Comparison of ENCODE assay signal across 3 cellular contexts in the genomic region with DNA sequence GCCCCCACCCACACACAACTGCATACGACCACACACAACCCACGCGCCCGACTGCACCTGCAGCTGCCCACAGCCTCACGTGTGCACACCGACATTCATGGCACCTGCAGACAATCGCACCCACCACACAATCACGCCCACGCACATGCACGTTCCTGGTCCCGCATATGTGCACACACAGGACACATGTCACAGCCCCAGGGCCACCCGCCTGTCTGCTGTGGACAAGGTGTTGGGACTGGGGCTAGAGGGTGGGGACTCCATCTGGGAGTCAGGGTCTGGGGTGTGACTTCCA.
TF ChIP-seq lines count a peak whose summit lies in the region.

No MANE protein-coding gene starts in this region.

TF ChIP-seq in HCT116, 20 proteins besides CTCF, POLR2A, EP300 and RAD21:
- TF ChIP-seq CEBPB (IDR thresholded peaks at IDR 0.05; ENCODE audit: low read depth) (no peak), SP1 (IDR thresholded peaks at IDR 0.05; ENCODE audit: low read depth) (no peak), ELF1 (IDR thresholded peaks at IDR 0.05; ENCODE audit: borderline replicate concordance, low read depth) (no peak), EZH2 (IDR thresholded peaks at IDR 0.05) (no peak)

TF ChIP-seq in H1, 55 proteins besides CTCF, POLR2A, EP300 and RAD21:
- TF ChIP-seq HDAC2 (IDR thresholded peaks at IDR 0.05; ENCODE audit: borderline replicate concordance in 1 of 2, low read depth in 2 of 2, low read length in 2 of 2) (no peak), TEAD4 (IDR thresholded peaks at IDR 0.05; ENCODE audit: low read depth, low read length) (no peak), TAF1 (IDR thresholded peaks at IDR 0.05; ENCODE audit: low read depth, low read length) (no peak), SP2 (IDR thresholded peaks at IDR 0.05; ENCODE audit: low read length) (no peak), CREB1 (IDR thresholded peaks at IDR 0.05) (no peak), CHD2 (IDR thresholded peaks at IDR 0.05; ENCODE audit: low read length) (no peak), BRCA1 (IDR thresholded peaks at IDR 0.05; ENCODE audit: low read depth, low read length) (no peak), CTBP2 (IDR thresholded peaks at IDR 0.05; ENCODE audit: borderline replicate concordance, insufficient read depth, insufficient read length, low read length) (no peak), SIN3A (conservative IDR thresholded peaks at IDR 0.05 in 1 of 2, IDR thresholded peaks at IDR 0.05 in 1 of 2; ENCODE audit: low read depth in 1 of 2, low read length in 2 of 2) (no peak), POU5F1 (IDR thresholded peaks at IDR 0.05; ENCODE audit: low read depth, low read length) (no peak), POLR2AphosphoS5 (IDR thresholded peaks at IDR 0.05; ENCODE audit: low read depth, low read length) (no peak), RXRA (IDR thresholded peaks at IDR 0.05; ENCODE audit: insufficient read depth, low read depth, low read length) (no peak), SUZ12 (IDR thresholded peaks at IDR 0.05; ENCODE audit: low read length) (no peak)

TF ChIP-seq in WTC11, 78 proteins besides CTCF, POLR2A, EP300 and RAD21:
- TF ChIP-seq TEAD4 (CRISPR knock-in tag; IDR thresholded peaks at IDR 0.05) = no peak
- TF ChIP-seq, protein P1, sequence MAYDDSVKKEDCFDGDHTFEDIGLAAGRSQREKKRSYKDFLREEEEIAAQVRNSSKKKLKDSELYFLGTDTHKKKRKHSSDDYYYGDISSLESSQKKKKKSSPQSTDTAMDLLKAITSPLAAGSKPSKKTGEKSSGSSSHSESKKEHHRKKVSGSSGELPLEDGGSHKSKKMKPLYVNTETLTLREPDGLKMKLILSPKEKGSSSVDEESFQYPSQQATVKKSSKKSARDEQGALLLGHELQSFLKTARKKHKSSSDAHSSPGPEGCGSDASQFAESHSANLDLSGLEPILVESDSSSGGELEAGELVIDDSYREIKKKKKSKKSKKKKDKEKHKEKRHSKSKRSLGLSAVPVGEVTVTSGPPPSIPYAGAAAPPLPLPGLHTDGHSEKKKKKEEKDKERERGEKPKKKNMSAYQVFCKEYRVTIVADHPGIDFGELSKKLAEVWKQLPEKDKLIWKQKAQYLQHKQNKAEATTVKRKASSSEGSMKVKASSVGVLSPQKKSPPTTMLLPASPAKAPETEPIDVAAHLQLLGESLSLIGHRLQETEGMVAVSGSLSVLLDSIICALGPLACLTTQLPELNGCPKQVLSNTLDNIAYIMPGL (CRISPR knock-in tag; IDR thresholded peaks at IDR 0.05) = no peak
- no peak for TF ChIP-seq ZNF416 (CRISPR knock-in tag; IDR thresholded peaks at IDR 0.05)
- no peak for TF ChIP-seq GRHL2 (CRISPR knock-in tag; IDR thresholded peaks at IDR 0.05; ENCODE audit: insufficient replicate concordance, severe bottlenecking)
- TF ChIP-seq, protein P2, sequence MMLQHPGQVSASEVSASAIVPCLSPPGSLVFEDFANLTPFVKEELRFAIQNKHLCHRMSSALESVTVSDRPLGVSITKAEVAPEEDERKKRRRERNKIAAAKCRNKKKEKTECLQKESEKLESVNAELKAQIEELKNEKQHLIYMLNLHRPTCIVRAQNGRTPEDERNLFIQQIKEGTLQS (CRISPR knock-in tag; conservative IDR thresholded peaks at IDR 0.05) = no peak
- TF ChIP-seq, protein P3, sequence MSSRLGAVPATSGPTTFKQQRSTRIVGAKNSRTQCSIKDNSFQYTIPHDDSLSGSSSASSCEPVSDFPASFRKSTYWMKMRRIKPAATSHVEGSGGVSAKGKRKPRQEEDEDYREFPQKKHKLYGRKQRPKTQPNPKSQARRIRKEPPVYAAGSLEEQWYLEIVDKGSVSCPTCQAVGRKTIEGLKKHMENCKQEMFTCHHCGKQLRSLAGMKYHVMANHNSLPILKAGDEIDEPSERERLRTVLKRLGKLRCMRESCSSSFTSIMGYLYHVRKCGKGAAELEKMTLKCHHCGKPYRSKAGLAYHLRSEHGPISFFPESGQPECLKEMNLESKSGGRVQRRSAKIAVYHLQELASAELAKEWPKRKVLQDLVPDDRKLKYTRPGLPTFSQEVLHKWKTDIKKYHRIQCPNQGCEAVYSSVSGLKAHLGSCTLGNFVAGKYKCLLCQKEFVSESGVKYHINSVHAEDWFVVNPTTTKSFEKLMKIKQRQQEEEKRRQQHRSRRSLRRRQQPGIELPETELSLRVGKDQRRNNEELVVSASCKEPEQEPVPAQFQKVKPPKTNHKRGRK (CRISPR knock-in tag; IDR thresholded peaks at IDR 0.05; ENCODE audit: borderline replicate concordance) = no peak
- TF ChIP-seq, protein P4, sequence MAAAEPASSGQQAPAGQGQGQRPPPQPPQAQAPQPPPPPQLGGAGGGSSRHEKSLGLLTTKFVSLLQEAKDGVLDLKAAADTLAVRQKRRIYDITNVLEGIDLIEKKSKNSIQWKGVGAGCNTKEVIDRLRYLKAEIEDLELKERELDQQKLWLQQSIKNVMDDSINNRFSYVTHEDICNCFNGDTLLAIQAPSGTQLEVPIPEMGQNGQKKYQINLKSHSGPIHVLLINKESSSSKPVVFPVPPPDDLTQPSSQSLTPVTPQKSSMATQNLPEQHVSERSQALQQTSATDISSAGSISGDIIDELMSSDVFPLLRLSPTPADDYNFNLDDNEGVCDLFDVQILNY (CRISPR knock-in tag; IDR thresholded peaks at IDR 0.05) = no peak
- TF ChIP-seq SMAD4 (CRISPR knock-in tag; IDR thresholded peaks at IDR 0.05) = no peak
- no peak for TF ChIP-seq ZNF317 (CRISPR knock-in tag; IDR thresholded peaks at IDR 0.05; ENCODE audit: borderline replicate concordance, low read depth)
